ENCODE assay signal across 8 cellular contexts in the genomic region with DNA sequence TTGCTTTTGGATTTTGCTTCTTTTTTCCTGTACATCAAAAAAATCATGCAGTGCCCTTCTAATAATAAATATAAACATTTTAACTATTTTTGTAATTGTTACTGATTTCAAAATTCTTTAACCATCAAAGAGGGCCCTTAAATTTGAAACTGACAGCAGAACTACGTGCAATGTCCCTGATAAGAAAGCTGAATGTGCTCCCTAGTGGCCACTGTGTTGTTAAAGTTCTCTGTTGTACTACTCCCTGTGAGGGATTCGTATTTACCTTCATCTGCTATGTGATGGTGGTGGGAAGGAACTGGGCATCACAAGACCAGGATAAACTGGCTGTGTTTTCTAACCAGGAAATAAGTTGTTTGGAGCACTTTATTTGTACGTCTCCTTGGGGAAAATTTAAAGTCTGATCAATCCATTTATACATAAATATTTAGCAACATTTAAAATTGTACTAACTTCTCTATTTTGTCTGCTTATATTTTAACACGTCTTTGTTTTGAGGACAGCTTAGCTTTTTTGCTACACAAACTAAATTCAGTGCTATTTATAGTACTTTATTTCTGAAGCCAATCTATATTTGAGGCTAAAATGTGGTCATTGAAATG.
DNase-seq lines count a peak whose midpoint lies in the region; ATAC-seq and TF ChIP-seq lines count a peak whose summit lies in the region.

No MANE protein-coding gene starts in this region.

- DNase-seq in NCI-H2107 treated with DMSO at 0.1 percent for 48 hours (lab: John Stamatoyannopoulos, UW; ENCODE audit: unreplicated experiment) = peak; percentile 73
- DNase-seq in astrocyte of the spinal cord (ENCODE audit: low read depth, low spot score) = peak; percentile 70
- no peak for DNase-seq in left lung
- no peak for DNase-seq in GOT3 (lab: John Stamatoyannopoulos, UW)

- no peaks in the 10 kb centered on the region for H3K36me3 ChIP-seq in left lung

- TF ChIP-seq CTCF in GM12874 (IDR thresholded peaks at IDR 0.05; ENCODE audit: insufficient read depth, low read depth, low read length) (peak; percentile 13; the same call in 1 of the 2 replicates), astrocyte of the spinal cord (IDR thresholded peaks at IDR 0.05; ENCODE audit: low read depth, low read length) (peak; percentile 55), left lung (IDR thresholded peaks at IDR 0.05) (peak in 1 of 2 donors; percentile 51)

- H3K4me3 ChIP-seq in astrocyte of the spinal cord (ENCODE audit: low read depth, low read length) (no peak overlapping the region), left lung (no peak overlapping the region)

- H3K4me1 ChIP-seq in left lung = no peaks in the 10 kb centered on the region

- ATAC-seq in left lung = peak; percentile 71
- ATAC-seq in HG02610 (IDR thresholded peaks at IDR 0.05; ENCODE audit: unreplicated experiment) = no peak
- no peak for ATAC-seq in HG02571 (IDR thresholded peaks at IDR 0.05; ENCODE audit: unreplicated experiment)
- no peak for ATAC-seq in GM21360 (IDR thresholded peaks at IDR 0.05; ENCODE audit: unreplicated experiment)

- no peak overlapping the region for H3K27ac ChIP-seq in left lung

- H3K27me3 ChIP-seq in left lung = no peaks in the 10 kb centered on the region

- in situ Hi-C loops in astrocyte of the spinal cord (cut with HindIII; ENCODE audit: low sequenced_read_pairs) = loop anchor here (25.0 kb wide), 1 partner anchor 535 kb away; a partner anchor contains a TSS

- no peaks in the 10 kb centered on the region for H3K9me3 ChIP-seq in left lung

- intact Hi-C loops in left lung (cut with DNase I) = no loop called here

Comparison
In these comparisons a context has a peak if more than half of its experiments do, and no peak if none do; other contexts are left out.
1. DNase-seq: peak in NCI-H2107 treated with DMSO at 0.1 percent for 48 hours (single experiment) and astrocyte of the spinal cord (single experiment); none in left lung (0 of 2) and GOT3 (single experiment).